13 cellular contexts compared by ENCODE assay signal in the genomic region with DNA sequence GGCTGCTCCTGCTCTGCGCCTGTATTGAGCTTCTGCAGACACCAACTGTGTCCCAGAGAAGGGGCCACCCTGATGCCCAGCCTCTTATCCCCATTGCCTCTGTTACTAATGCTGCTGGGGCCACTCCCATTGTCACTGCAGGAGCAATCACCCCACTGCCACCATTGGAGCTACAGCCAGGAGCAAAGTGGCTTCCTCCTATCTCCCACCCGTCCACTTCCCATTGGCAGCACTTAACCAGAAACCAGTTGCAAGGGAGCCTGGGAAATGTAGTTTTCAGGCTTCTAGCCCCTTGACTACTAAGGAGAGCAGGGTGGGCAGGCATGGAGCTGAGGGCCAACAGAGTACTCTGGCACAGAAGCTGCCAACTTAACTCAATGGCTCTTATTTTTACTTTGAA. TPM values are rescaled to one million over a fixed set of nuclear protein-coding genes. Genes with fewer than 3 reads are reported as not detected.
DNase-seq lines count a peak whose midpoint lies in the region; ATAC-seq and TF ChIP-seq lines count a peak whose summit lies in the region.
"Had no signal": no experiment of that assay in that cellular context is flagged by ENCODE, and none has a peak within 500 bp of the region (broad histone marks: within the 10 kb centered on the region; RNA-seq: fewer than 3 reads in every experiment).

No MANE protein-coding gene starts in this region.

- WGBS in mammary epithelial cell (ENCODE audit: low coverage, missing lambda C conversion rate): 14% methylated on average over 1 of the region's 2 CpGs

- H3K4me1 ChIP-seq in A673 (ENCODE audit: insufficient read depth, low read length, poor library complexity, severe bottlenecking): no peaks in the 10 kb centered on the region
- H3K4me1 ChIP-seq in OCI-LY1 (ENCODE audit: insufficient read depth, low read length, severe bottlenecking): peaks cover 81% of the 10 kb centered on the region
- no peaks in the 10 kb centered on the region for H3K4me1 ChIP-seq in mammary epithelial cell (ENCODE audit: insufficient read depth, low read length)

- H3K9ac ChIP-seq in OCI-LY1 (ENCODE audit: low read length) (no peak overlapping the region; the same call in 1 of the 2 replicates), mammary epithelial cell (ENCODE audit: insufficient read depth, low read length) (no peak overlapping the region)

- POLR2A ChIA-PET in A673 (lab: Charles Lee; ENCODE audit: low non-redundant PET): no interaction called here

- in situ Hi-C loops in mammary epithelial cell (cut with MboI; ENCODE audit: low sequenced_read_pairs in 2 of 2): no loop called here

- dilution Hi-C loops in mammary epithelial cell (cut with HindIII; ENCODE audit: low sequenced_read_pairs): no loop called here

- H3F3A ChIP-seq in OCI-LY1 (ENCODE audit: insufficient read depth, low read length): no peaks in the 10 kb centered on the region

- H3K79me2 ChIP-seq in OCI-LY1 (ENCODE audit: insufficient read depth, low read length) (no peaks in the 10 kb centered on the region), mammary epithelial cell (ENCODE audit: insufficient read depth, low read length) (no peaks in the 10 kb centered on the region)

- CTCF ChIA-PET in A673 (lab: Charles Lee): no interaction called here
- CTCF ChIA-PET in mammary epithelial cell (lab: Charles Lee; ENCODE audit: low non-redundant PET): no interaction called here

- H3K4me2 ChIP-seq in OCI-LY1 (ENCODE audit: low read length): no peak overlapping the region
- no peak overlapping the region for H3K4me2 ChIP-seq in mammary epithelial cell (ENCODE audit: insufficient read depth, low read depth, low read length)

- H2AFZ ChIP-seq in OCI-LY1 (ENCODE audit: low read length) (no peak overlapping the region), mammary epithelial cell (ENCODE audit: low read depth, low read length) (no peak overlapping the region)

- BruUV-seq in A673 (replicated peaks; lab: Mats Ljungman, UMichigan) (no TSS peak), mammary epithelial cell (replicated peaks; lab: Mats Ljungman, UMichigan) (no TSS peak)

- no peak overlapping the region for H3K4me3 ChIP-seq in A673 (ENCODE audit: low read depth, low read length, poor library complexity, severe bottlenecking)
- H3K4me3 ChIP-seq in OCI-LY1 (ENCODE audit: low read depth, low read length, poor library complexity, severe bottlenecking): no peak overlapping the region
- no peak overlapping the region for H3K4me3 ChIP-seq in mammary epithelial cell (replicated peaks in 1 of 3; ENCODE audit: insufficient read depth in 1 of 3, low read depth in 2 of 3, low read length in 3 of 3)
- H3K4me3 ChIP-seq: Peyer's patch, thoracic aorta had no signal

- H4K20me1 ChIP-seq in OCI-LY1 (ENCODE audit: insufficient read depth, low read length) (no peaks in the 10 kb centered on the region), mammary epithelial cell (ENCODE audit: insufficient read depth, low read length) (no peaks in the 10 kb centered on the region)

- no peaks in the 10 kb centered on the region for H3K9me2 ChIP-seq in OCI-LY1 (ENCODE audit: low read depth, low read length)

- H3K27ac ChIP-seq in A673 (ENCODE audit: low read depth, low read length, poor library complexity, severe bottlenecking) (no peak overlapping the region), OCI-LY1 (ENCODE audit: low read depth, low read length, poor library complexity, severe bottlenecking) (peak overlapping the region; percentile 100), mammary epithelial cell (ENCODE audit: insufficient read depth, low read depth, low read length) (no peak overlapping the region)
- H3K27ac ChIP-seq: Peyer's patch, thoracic aorta had no signal

- no peaks in the 10 kb centered on the region for H3K27me3 ChIP-seq in A673 (replicated peaks; ENCODE audit: insufficient read depth, low read depth, low read length, poor library complexity)
- H3K27me3 ChIP-seq in OCI-LY1 (ENCODE audit: insufficient read depth, low read length): no peaks in the 10 kb centered on the region
- no peaks in the 10 kb centered on the region for H3K27me3 ChIP-seq in mammary epithelial cell (ENCODE audit: insufficient read depth, low read length)
- H3K27me3 ChIP-seq: Peyer's patch had no signal

- no peak for TF ChIP-seq CTCF in A673 (conservative IDR thresholded peaks at IDR 0.05; ENCODE audit: low read depth, low read length)
- no peak for TF ChIP-seq CTCF in OCI-LY1 (IDR thresholded peaks at IDR 0.05; ENCODE audit: low read length)
- TF ChIP-seq CTCF in mammary epithelial cell (conservative IDR thresholded peaks at IDR 0.05 in 1 of 2, IDR thresholded peaks at IDR 0.05 in 1 of 2; ENCODE audit: extremely low read depth in 1 of 2, insufficient read depth in 1 of 2, low read depth in 1 of 2, low read length in 2 of 2): no peak

- H3K9me3 ChIP-seq in A673 (ENCODE audit: low read depth, low read length, poor library complexity, severe bottlenecking) (no peaks in the 10 kb centered on the region), OCI-LY1 (ENCODE audit: low read length) (no peaks in the 10 kb centered on the region), mammary epithelial cell (replicated peaks; ENCODE audit: insufficient read depth, low read length) (no peaks in the 10 kb centered on the region)
- H3K9me3 ChIP-seq: Peyer's patch, thoracic aorta had no signal

- intact Hi-C loops in A673 (cut with micrococcal nuclease; ENCODE audit: unreplicated experiment): no loop called here
- intact Hi-C loops in mammary epithelial cell (cut with micrococcal nuclease): no loop called here

- no peak for ATAC-seq in GM21529 (IDR thresholded peaks at IDR 0.05; ENCODE audit: unreplicated experiment)

- DNase-seq in A673 (ENCODE audit: low spot score): peak; percentile 29
- peak; percentile 29 for DNase-seq in D341Med (ENCODE audit: low spot score)
- DNase-seq in iPS DF 4.7 (ENCODE audit: extremely low read depth, low spot score): peak; percentile 49
- DNase-seq in 8988T: no peak
- no peak for DNase-seq in mammary epithelial cell
- DNase-seq in hypothalamus (lab: John Stamatoyannopoulos, UW): no peak
- DNase-seq: activated CD4-positive, alpha-beta T cell treated with anti-CD3 and anti-CD28 coated beads for 4 hours; glutamatergic neuron; NCI-H1436 had no signal

- H3K36me3 ChIP-seq in A673 (ENCODE audit: insufficient read depth, low read length, poor library complexity, severe bottlenecking): no peaks in the 10 kb centered on the region
- H3K36me3 ChIP-seq in OCI-LY1 (ENCODE audit: insufficient read depth, low read length): no peaks in the 10 kb centered on the region
- no peaks in the 10 kb centered on the region for H3K36me3 ChIP-seq in mammary epithelial cell (ENCODE audit: insufficient read depth, low read length)
- H3K36me3 ChIP-seq: Peyer's patch, thoracic aorta had no signal

RNA-seq across cellular contexts. Expression of a gene that starts 55.9 kb away (rescaled TPM):
- total RNA-seq in A673 (2021) (22.1 and 23.5 TPM in 2 replicates), mammary epithelial cell (10 to 100 TPM; 49.8 to 62.3 TPM)
- polyA plus RNA-seq in mammary epithelial cell: 25.1 TPM
- 40.5 TPM for polyA minus RNA-seq in mammary epithelial cell

Comparison
In these comparisons a context has a peak if more than half of its experiments do, and no peak if none do; other contexts are left out.
1. DNase-seq: peak in A673 (single experiment), D341Med (single experiment) and iPS DF 4.7 (single experiment); none in 8988T (single experiment), mammary epithelial cell (single experiment) and hypothalamus (0 of 51).